Comparison of ENCODE assay signal across 23 cellular contexts in the genomic region with DNA sequence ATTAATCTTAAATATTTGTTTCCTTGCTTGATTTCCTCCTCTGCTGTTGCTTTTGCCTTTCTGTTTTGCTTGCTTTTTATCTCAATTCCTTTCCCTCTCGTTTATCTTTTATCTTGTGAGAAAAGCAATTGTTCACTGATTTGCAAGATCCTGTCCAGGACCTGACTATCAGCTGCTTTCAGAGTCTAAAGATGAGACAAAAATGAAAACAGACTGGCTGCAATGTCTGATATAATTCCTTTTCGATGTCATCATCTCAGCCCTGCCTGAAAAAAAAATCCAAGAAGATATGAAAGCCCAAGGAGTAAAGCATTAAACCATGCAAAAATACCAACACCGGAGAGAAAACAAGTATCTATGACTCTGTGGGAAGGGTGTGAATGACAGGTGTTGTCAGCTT.
DNase-seq lines count a peak whose midpoint lies in the region; ATAC-seq and TF ChIP-seq lines count a peak whose summit lies in the region.
"Had no signal": no experiment of that assay in that cellular context is flagged by ENCODE, and none has a peak within 500 bp of the region (broad histone marks: within the 10 kb centered on the region; RNA-seq: fewer than 3 reads in every experiment).

No MANE protein-coding gene starts in this region.

- H3K27ac Mint-ChIP-seq in GM23338 (peak overlapping the region; percentile 56; the same call in 1 of the 2 replicates), WTC11 (0 out of 2 replicates have a peak overlapping the region, but pooled peaks have one; percentile 4), progenitor cell of endocrine pancreas (peak overlapping the region; percentile 29)
- H3K27ac Mint-ChIP-seq: activated CD4-positive, alpha-beta T cell treated with anti-CD3 and anti-CD28 coated beads, Interleukin-2, amount 10 ng/mL, durations not matched to agents 7 days and 5 days; activated naive CD4-positive, alpha-beta T cell treated with anti-CD3 and anti-CD28 coated beads, Interleukin-2, amount 50 U/mL, for 72 hours; activated T-helper 1 cell treated with anti-CD3 and anti-CD28 coated beads, Interleukin-12 subunit alpha, Interleukin-12 subunit beta, Interleukin-2, Interleukin-4 antibody, amounts not matched to agents 30 ng/mL and 10 ng/mL and 1 ng/mL, durations not matched to agents 14 hours and 24 hours and 36 hours; CD8-positive, alpha-beta T cell; stimulated activated memory B cell treated with anti-CD40 and anti-IgM and Interleukin-4, amounts not matched to agents 10 μg/mL and 1 μg/mL and 100 μg/mL, for 72 hours; T-helper 2 cell treated with Interferon-gamma antibody and Interleukin-4, amounts not matched to agents 5 μg/mL and 100 μg/mL, for 36 hours had no signal

- TF ChIP-seq CTCF in GM23338 (conservative IDR thresholded peaks at IDR 0.05; ENCODE audit: low read depth in 2 of 2): no peak
- TF ChIP-seq CTCF in WTC11 (IDR thresholded peaks at IDR 0.05): no peak
- no peak for TF ChIP-seq CTCF in progenitor cell of endocrine pancreas (IDR thresholded peaks at IDR 0.05; ENCODE audit: unreplicated experiment)

- H3K4me3 ChIP-seq in GM23338: no peak overlapping the region
- H3K4me3 ChIP-seq: left lung, SK-N-MC, testis had no signal

- 0 out of 2 replicates have a peak, but pooled peaks cover 7% of the 10 kb centered on the region for H3K4me1 ChIP-seq in GM23338 (ENCODE audit: insufficient read depth)
- H3K4me1 ChIP-seq: left lung, testis had no signal

- H3K4me1 Mint-ChIP-seq in GM23338 (peaks cover 3% of the 10 kb centered on the region; the same call in 1 of the 3 replicates), WTC11 (peaks cover 8% of the 10 kb centered on the region), progenitor cell of endocrine pancreas (ENCODE audit: low read depth) (peaks cover 10% of the 10 kb centered on the region)
- H3K4me1 Mint-ChIP-seq: activated CD4-positive, alpha-beta T cell treated with anti-CD3 and anti-CD28 coated beads, Interleukin-2, amount 10 ng/mL, durations not matched to agents 7 days and 5 days; stimulated activated memory B cell treated with anti-CD40 and anti-IgM and Interleukin-4, amounts not matched to agents 10 μg/mL and 1 μg/mL and 100 μg/mL, for 72 hours had no signal

- H3K9me3 Mint-ChIP-seq in GM23338: peaks cover 5% of the 10 kb centered on the region; the same call in 2 of the 3 replicates
- peaks cover 12% of the 10 kb centered on the region for H3K9me3 Mint-ChIP-seq in WTC11
- H3K9me3 Mint-ChIP-seq in progenitor cell of endocrine pancreas (ENCODE audit: low read depth): peaks cover 3% of the 10 kb centered on the region
- H3K9me3 Mint-ChIP-seq: activated naive CD4-positive, alpha-beta T cell treated with anti-CD3 and anti-CD28 coated beads, Interleukin-2, amount 50 U/mL, for 72 hours; activated T-helper 1 cell treated with anti-CD3 and anti-CD28 coated beads, Interleukin-12 subunit alpha, Interleukin-12 subunit beta, Interleukin-2, Interleukin-4 antibody, amounts not matched to agents 30 ng/mL and 10 ng/mL and 1 ng/mL, durations not matched to agents 14 hours and 24 hours and 36 hours; stimulated activated memory B cell treated with anti-CD40 and anti-IgM and Interleukin-4, amounts not matched to agents 10 μg/mL and 1 μg/mL and 100 μg/mL, for 72 hours; T-helper 2 cell treated with Interferon-gamma antibody and Interleukin-4, amounts not matched to agents 5 μg/mL and 100 μg/mL, for 36 hours had no signal

- POLR2A ChIA-PET in WTC11 (lab: Charles Lee): no interaction called here

- no peaks in the 10 kb centered on the region for H3K27me3 Mint-ChIP-seq in GM23338 (ENCODE audit: insufficient read depth, low read depth, poor library complexity)
- H3K27me3 Mint-ChIP-seq in WTC11 (ENCODE audit: low read depth): no peaks in the 10 kb centered on the region
- no peaks in the 10 kb centered on the region for H3K27me3 Mint-ChIP-seq in progenitor cell of endocrine pancreas
- H3K27me3 Mint-ChIP-seq: activated CD4-positive, alpha-beta T cell treated with anti-CD3 and anti-CD28 coated beads, Interleukin-2, amount 10 ng/mL, durations not matched to agents 7 days and 5 days; stimulated activated memory B cell treated with anti-CD40 and anti-IgM and Interleukin-4, amounts not matched to agents 10 μg/mL and 1 μg/mL and 100 μg/mL, for 72 hours had no signal

- H3F3A ChIP-seq in GM23338 (replicated peaks; ENCODE audit: low read depth): no peaks in the 10 kb centered on the region

- no peak overlapping the region for H3K4me2 ChIP-seq in GM23338

- H3K27ac ChIP-seq in GM23338 (ENCODE audit: low read depth): peak overlapping the region; percentile 41; the same call in 1 of the 2 replicates
- H3K27ac ChIP-seq: left lung, neutrophil, SK-N-MC, testis, VCaP had no signal

- no peaks in the 10 kb centered on the region for H3K27me3 ChIP-seq in GM23338 (ENCODE audit: insufficient read depth)
- H3K27me3 ChIP-seq: left lung, neutrophil, testis had no signal

- H3K79me2 ChIP-seq in GM23338 (replicated peaks; ENCODE audit: insufficient read depth): no peaks in the 10 kb centered on the region

- H3K36me3 ChIP-seq in GM23338 (ENCODE audit: insufficient read depth): no peaks in the 10 kb centered on the region
- H3K36me3 ChIP-seq: left lung, neutrophil had no signal

- no peak overlapping the region for H2AFZ ChIP-seq in GM23338

- H3K4me3 Mint-ChIP-seq in GM23338 (no peak overlapping the region), WTC11 (no peak overlapping the region), progenitor cell of endocrine pancreas (ENCODE audit: low read depth) (no peak overlapping the region)
- H3K4me3 Mint-ChIP-seq: activated CD4-positive, alpha-beta T cell treated with anti-CD3 and anti-CD28 coated beads, Interleukin-2, amount 10 ng/mL, durations not matched to agents 7 days and 5 days; activated T-helper 1 cell treated with anti-CD3 and anti-CD28 coated beads, Interleukin-12 subunit alpha, Interleukin-12 subunit beta, Interleukin-2, Interleukin-4 antibody, amounts not matched to agents 30 ng/mL and 10 ng/mL and 1 ng/mL, durations not matched to agents 14 hours and 24 hours and 36 hours; CD8-positive, alpha-beta T cell; stimulated activated memory B cell treated with anti-CD40 and anti-IgM and Interleukin-4, amounts not matched to agents 10 μg/mL and 1 μg/mL and 100 μg/mL, for 72 hours; T-helper 2 cell treated with Interferon-gamma antibody and Interleukin-4, amounts not matched to agents 5 μg/mL and 100 μg/mL, for 36 hours had no signal

- ATAC-seq in GM23338: no peak
- no peak for ATAC-seq in WTC11
- no peak for ATAC-seq in HG02970 (IDR thresholded peaks at IDR 0.05; ENCODE audit: low FRiP score, unreplicated experiment)
- ATAC-seq: activated naive CD4-positive, alpha-beta T cell treated with anti-CD3 and anti-CD28 coated beads, Interleukin-2, amount 50 U/mL, for 72 hours; CD8-positive, alpha-beta T cell; esophagus mucosa; left lung; stimulated activated memory B cell treated with anti-CD40 and anti-IgM and Interleukin-4, amounts not matched to agents 10 μg/mL and 1 μg/mL and 100 μg/mL, for 72 hours had no signal

- CTCF ChIA-PET in WTC11 (lab: Charles Lee): interaction anchor here (0.6 kb wide), 1 partner anchor 254 kb away, joined by 3 read pairs; no protein-coding TSS in a partner anchor

- H3K36me3 Mint-ChIP-seq in GM23338 (ENCODE audit: low read depth) (peaks cover 26% of the 10 kb centered on the region; the same call in 2 of the 3 replicates), WTC11 (peaks cover 8% of the 10 kb centered on the region), progenitor cell of endocrine pancreas (ENCODE audit: insufficient read depth) (peaks cover 18% of the 10 kb centered on the region)

- no peaks in the 10 kb centered on the region for H3K9me2 ChIP-seq in GM23338 (ENCODE audit: insufficient read depth)

- H4K20me1 ChIP-seq in GM23338 (replicated peaks; ENCODE audit: insufficient read depth): no peaks in the 10 kb centered on the region

- no peak for DNase-seq in GM23338 (ENCODE audit: low spot score)
- DNase-seq in WTC11 (ENCODE audit: low spot score): no peak
- peak; percentile 29 for DNase-seq in iris pigment epithelial cell (ENCODE audit: low read depth)
- DNase-seq in progenitor cell of endocrine pancreas (ENCODE audit: low spot score, unreplicated experiment): no peak
- DNase-seq in activated naive CD4-positive, alpha-beta T cell (lab: John Stamatoyannopoulos, UW): no peak
- DNase-seq in SW480 (ENCODE audit: low spot score): no peak
- DNase-seq: activated CD4-positive, alpha-beta T cell treated with anti-CD3 and anti-CD28 coated beads, Interleukin-2, amount 10 ng/mL, durations not matched to agents 7 days and 5 days; CD8-positive, alpha-beta T cell; DMS53; effector memory CD4-positive, alpha-beta T cell; left lung; NCI-H1105 treated with DMSO at 0.1 percent for 48 hours; small intestine; testis had no signal

TF ChIP-seq in GM23338, 12 proteins besides CTCF, POLR2A, EP300 and RAD21 (continues in another document):
- TF ChIP-seq, protein P1, sequence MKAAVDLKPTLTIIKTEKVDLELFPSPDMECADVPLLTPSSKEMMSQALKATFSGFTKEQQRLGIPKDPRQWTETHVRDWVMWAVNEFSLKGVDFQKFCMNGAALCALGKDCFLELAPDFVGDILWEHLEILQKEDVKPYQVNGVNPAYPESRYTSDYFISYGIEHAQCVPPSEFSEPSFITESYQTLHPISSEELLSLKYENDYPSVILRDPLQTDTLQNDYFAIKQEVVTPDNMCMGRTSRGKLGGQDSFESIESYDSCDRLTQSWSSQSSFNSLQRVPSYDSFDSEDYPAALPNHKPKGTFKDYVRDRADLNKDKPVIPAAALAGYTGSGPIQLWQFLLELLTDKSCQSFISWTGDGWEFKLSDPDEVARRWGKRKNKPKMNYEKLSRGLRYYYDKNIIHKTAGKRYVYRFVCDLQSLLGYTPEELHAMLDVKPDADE (IDR thresholded peaks at IDR 0.05): no peak
- TF ChIP-seq ZNF331 (CRISPR knock-in tag; IDR thresholded peaks at IDR 0.05; ENCODE audit: low read depth): no peak
- TF ChIP-seq EZH2 (IDR thresholded peaks at IDR 0.05; ENCODE audit: low read depth, unreplicated experiment): no peak

TF ChIP-seq in WTC11, 78 proteins besides CTCF, POLR2A, EP300 and RAD21 (continues in another document):
- no peak for TF ChIP-seq TEAD4 (CRISPR knock-in tag; IDR thresholded peaks at IDR 0.05)
- TF ChIP-seq ZNF219 (CRISPR knock-in tag; IDR thresholded peaks at IDR 0.05; ENCODE audit: borderline replicate concordance): no peak
- no peak for TF ChIP-seq KAT7 (CRISPR knock-in tag; IDR thresholded peaks at IDR 0.05; ENCODE audit: borderline replicate concordance)
- no peak for TF ChIP-seq IRF2 (CRISPR knock-in tag; IDR thresholded peaks at IDR 0.05; ENCODE audit: borderline replicate concordance, low read depth)

Comparison
In these comparisons a context has a peak if more than half of its experiments do, and no peak if none do; other contexts are left out.
1. H3K27ac Mint-ChIP-seq: peak in every context shown above with its lines; median percentile 56 in GM23338; 29 in progenitor cell of endocrine pancreas; 4 in WTC11.